In genomic region chr2:69012310-69013122, GRCh38 we compare ENCODE assay signal across 9 cellular contexts. TPM values are rescaled to one million over a fixed set of nuclear protein-coding genes. Genes with fewer than 3 reads are reported as not detected.
DNase-seq lines count a peak whose midpoint lies in the region; ATAC-seq and TF ChIP-seq lines count a peak whose summit lies in the region.
"Had no signal": no experiment of that assay in that cellular context is flagged by ENCODE, and none has a peak within 500 bp of the region (broad histone marks: within the 10 kb centered on the region; RNA-seq: fewer than 3 reads in every experiment).

No MANE protein-coding gene starts in this region.

- in situ Hi-C loops in transverse colon (cut with MboI; ENCODE audit: low pct_ligation_motif_present in 1 of 4, low pct_unique_long_range_greater_than_20kb in 1 of 4, low sequenced_read_pairs in 3 of 4): loop anchor here in 2 of 4 donors (10.0 kb wide), 1 partner anchor 292 kb away; no protein-coding TSS in a partner anchor

- TF ChIP-seq POLR2A in transverse colon (IDR thresholded peaks at IDR 0.05): no peak

- peaks cover 8% of the 10 kb centered on the region for H3K4me1 ChIP-seq in CD8-positive, alpha-beta memory T cell (ENCODE audit: insufficient read depth, low read length)
- no peaks in the 10 kb centered on the region for H3K4me1 ChIP-seq in HEK293 (ENCODE audit: control insufficient read depth, insufficient read depth, low read length)
- H3K4me1 ChIP-seq in NT2/D1 (ENCODE audit: insufficient read depth, insufficient read length): no peaks in the 10 kb centered on the region
- H3K4me1 ChIP-seq in foreskin keratinocyte: peaks cover 15% of the 10 kb centered on the region
- peaks cover 0 to 43% (median 14%) of the 10 kb centered on the region in 4 donors for H3K4me1 ChIP-seq in transverse colon

- H3K9me3 Mint-ChIP-seq in CD8-positive, alpha-beta memory T cell: no peaks in the 10 kb centered on the region
- no peaks in the 10 kb centered on the region for H3K9me3 Mint-ChIP-seq in nephron progenitor cell

- H3K9me3 ChIP-seq in CD8-positive, alpha-beta memory T cell (ENCODE audit: low read length): no peaks in the 10 kb centered on the region
- H3K9me3 ChIP-seq in HEK293 (ENCODE audit: control insufficient read depth, insufficient read depth, low read depth, low read length) (no peaks in the 10 kb centered on the region), NT2/D1 (ENCODE audit: insufficient read depth, low read length) (no peaks in the 10 kb centered on the region), transverse colon (no peaks in the 10 kb centered on the region)

- peak overlapping the region; percentile 77 to 86 (median 80) for H3K4me3 Mint-ChIP-seq in CD8-positive, alpha-beta memory T cell
- H3K4me3 Mint-ChIP-seq in nephron progenitor cell: peak overlapping the region; percentile 86

- H3K4me3 ChIP-seq in CD8-positive, alpha-beta memory T cell (ENCODE audit: low read length): peak overlapping the region; percentile 66
- peak overlapping the region; percentile 92 for H3K4me3 ChIP-seq in HEK293 (ENCODE audit: low read depth, low read length)
- H3K4me3 ChIP-seq in NT2/D1 (ENCODE audit: insufficient read length, low read depth): peak overlapping the region; percentile 87
- peak overlapping the region; percentile 44 to 80 (median 57) for H3K4me3 ChIP-seq in transverse colon

- peaks cover 13 to 19% (median 17%) of the 10 kb centered on the region in 3 donors for H3K4me1 Mint-ChIP-seq in CD8-positive, alpha-beta memory T cell
- H3K4me1 Mint-ChIP-seq in nephron progenitor cell: peaks cover 49% of the 10 kb centered on the region

- no peaks in the 10 kb centered on the region for H3K36me3 ChIP-seq in CD8-positive, alpha-beta memory T cell (ENCODE audit: insufficient read depth, low read length)
- H3K36me3 ChIP-seq in HEK293 (ENCODE audit: control insufficient read depth in 2 of 2, insufficient read depth in 1 of 2, low read length in 2 of 2): no peaks in the 10 kb centered on the region
- no peaks in the 10 kb centered on the region for H3K36me3 ChIP-seq in NT2/D1 (ENCODE audit: insufficient read depth, insufficient read length, low read length)
- H3K36me3 ChIP-seq in transverse colon: no peaks in the 10 kb centered on the region

- DNase-seq in CD8-positive, alpha-beta memory T cell: peak; percentile 11 to 54 (median 17)
- DNase-seq in NT2/D1 (ENCODE audit: low read depth, low spot score) (no peak), activated T-helper 1 cell treated with Interleukin-2 at 50 U/mL for 16 hours (ENCODE audit: low read depth) (peak; percentile 7), foreskin keratinocyte (no peak), nephron progenitor cell (peak; percentile 75), transverse colon (peak; percentile 53)

- peaks cover 29 to 52% of the 10 kb centered on the region in 2 donors for H3K27me3 Mint-ChIP-seq in CD8-positive, alpha-beta memory T cell
- peaks cover 4% of the 10 kb centered on the region for H3K27me3 Mint-ChIP-seq in nephron progenitor cell (ENCODE audit: low read depth, poor library complexity)

- no peak for TF ChIP-seq EP300 in transverse colon (IDR thresholded peaks at IDR 0.05; ENCODE audit: low read depth)

- POLR2A ChIA-PET in CD8-positive, alpha-beta memory T cell (lab: Charles Lee): no interaction called here
- POLR2A ChIA-PET in HEK293 (lab: Yijun Ruan, JAX): interaction anchor here (0.6 to 0.9 kb wide), 5 partner anchors 210 to 1447 kb away, joined by 3 to 9 read pairs (median 4); no protein-coding TSS in a partner anchor

- H3K9ac ChIP-seq in NT2/D1 (ENCODE audit: insufficient read length, low read depth): no peak overlapping the region

- H3K27me3 ChIP-seq in CD8-positive, alpha-beta memory T cell (ENCODE audit: insufficient read depth, low read length, poor library complexity, severe bottlenecking): peaks cover 20% of the 10 kb centered on the region
- H3K27me3 ChIP-seq in NT2/D1 (ENCODE audit: insufficient read depth, insufficient read length) (no peaks in the 10 kb centered on the region), foreskin keratinocyte (no peaks in the 10 kb centered on the region), transverse colon (peaks cover 45% of the 10 kb centered on the region)

- TF ChIP-seq CTCF in HEK293 (tag by site-specific recombination; IDR thresholded peaks at IDR 0.05) (peak; percentile 78), foreskin keratinocyte (conservative IDR thresholded peaks at IDR 0.05) (peak; percentile 82), nephron progenitor cell (IDR thresholded peaks at IDR 0.05) (peak; percentile 67), transverse colon (IDR thresholded peaks at IDR 0.05) (peak; percentile 66 to 83 (median 74))

- no peak overlapping the region for H3K27ac ChIP-seq in CD8-positive, alpha-beta memory T cell (ENCODE audit: low read depth, low read length)
- H3K27ac ChIP-seq in HEK293 (ENCODE audit: extremely low read depth, low read depth, low read length) (peak overlapping the region; percentile 70; the same call in 1 of the 2 replicates), foreskin keratinocyte (peak overlapping the region; percentile 53), transverse colon (peak overlapping the region; percentile 81 to 88 (median 86))

- no peaks in the 10 kb centered on the region for H3K36me3 Mint-ChIP-seq in CD8-positive, alpha-beta memory T cell
- peaks cover 8% of the 10 kb centered on the region for H3K36me3 Mint-ChIP-seq in nephron progenitor cell (ENCODE audit: low read depth)

- WGBS in transverse colon (ENCODE audit: low coverage in 1 of 2), 2 donors: 11 to 14% methylated on average over 11 to 27 of the region's 27 CpGs

- ATAC-seq in foreskin keratinocyte: peak; percentile 38
- no peak for ATAC-seq in GM21515 (IDR thresholded peaks at IDR 0.05; ENCODE audit: unreplicated experiment)

- intact Hi-C loops in transverse colon (cut with DNase I; ENCODE audit: low total_unique reads): loop anchor here (1.0 kb wide), 1 partner anchor 296 kb away; no protein-coding TSS in a partner anchor

- H3K27ac Mint-ChIP-seq in CD8-positive, alpha-beta memory T cell: peak overlapping the region in 1 of 8 donors; percentile 3
- H3K27ac Mint-ChIP-seq in nephron progenitor cell: peak overlapping the region; percentile 12

- CTCF ChIA-PET in CD8-positive, alpha-beta memory T cell (lab: Charles Lee): interaction anchor here (0.6 to 1.2 kb wide), 2 partner anchors 19 to 344 kb away, joined by 4 read pairs; no protein-coding TSS in a partner anchor
- CTCF ChIA-PET in HEK293 (lab: Yijun Ruan, JAX): interaction anchor here (0.6 to 3.1 kb wide), 25 partner anchors 8 to 1551 kb away, joined by 3 to 25 read pairs (median 3); no protein-coding TSS in a partner anchor

TF ChIP-seq in HEK293, 187 proteins besides CTCF, POLR2A, EP300 and RAD21 (continues in another document):
- TF ChIP-seq ZNF623 (tag by site-specific recombination; IDR thresholded peaks at IDR 0.05) (no peak), KLF8 (tag by site-specific recombination; IDR thresholded peaks at IDR 0.05) (no peak), ZNF341 (tag by site-specific recombination; IDR thresholded peaks at IDR 0.05; ENCODE audit: low read depth) (no peak), ZFP69B (tag by site-specific recombination; IDR thresholded peaks at IDR 0.05) (no peak), ZBTB8A (tag by site-specific recombination; IDR thresholded peaks at IDR 0.05) (no peak), ZNF18 (tag by site-specific recombination; IDR thresholded peaks at IDR 0.05) (no peak), ZNF23 (tag by site-specific recombination; IDR thresholded peaks at IDR 0.05; ENCODE audit: borderline replicate concordance) (no peak), ZNF292 (tag by site-specific recombination; IDR thresholded peaks at IDR 0.05; ENCODE audit: borderline replicate concordance, low read depth) (no peak), ZFP41 (tag by site-specific recombination; IDR thresholded peaks at IDR 0.05; ENCODE audit: borderline replicate concordance) (no peak), PRDM1 (tag by site-specific recombination; IDR thresholded peaks at IDR 0.05) (peak; percentile 79), SP7 (tag by site-specific recombination; IDR thresholded peaks at IDR 0.05) (no peak)

RNA-seq across cellular contexts. Expression of gene ANTXR1, which starts 0.5 kb away (rescaled TPM):
- total RNA-seq in CD8-positive, alpha-beta memory T cell: under 1 TPM; 0.22 to 0.27 TPM
- polyA plus RNA-seq in CD8-positive, alpha-beta memory T cell: not detected
- 30.3 and 31.0 TPM in 2 replicates for total RNA-seq in foreskin keratinocyte
- 12.3 and 14.0 TPM in 2 replicates for polyA plus RNA-seq in foreskin keratinocyte
- 100 to 1,000 TPM in 1 of 4 donors, 10 to 100 TPM in 1, 1 to 10 TPM in 2; 7.1 to 101 (median 15.8) TPM for total RNA-seq in transverse colon
- total RNA-seq: T-helper 2 cell treated with Interferon-gamma antibody and Interleukin-4, amounts not matched to agents 100 ng/mL and 5 ng/mL, for 36 hours had no signal

RNA-seq across cellular contexts. Expression of gene GKN1, which starts 38.1 kb away (rescaled TPM):
- total RNA-seq in CD8-positive, alpha-beta memory T cell: not detected
- not detected for polyA plus RNA-seq in CD8-positive, alpha-beta memory T cell
- total RNA-seq in foreskin keratinocyte (0.41 TPM in 1 of 2 replicates, not detected in the other), transverse colon (not detected)
- polyA plus RNA-seq in foreskin keratinocyte: 0.10 and 0.18 TPM in 2 replicates
- total RNA-seq: T-helper 2 cell treated with Interferon-gamma antibody and Interleukin-4, amounts not matched to agents 100 ng/mL and 5 ng/mL, for 36 hours had no signal

RNA-seq across cellular contexts. Expression of gene GKN2, which starts 59.8 kb away (rescaled TPM):
- not detected for total RNA-seq in CD8-positive, alpha-beta memory T cell
- polyA plus RNA-seq in CD8-positive, alpha-beta memory T cell: not detected
- not detected in 2 replicates for total RNA-seq in foreskin keratinocyte
- polyA plus RNA-seq in foreskin keratinocyte: not detected in 2 replicates
- total RNA-seq in transverse colon: not detected
- total RNA-seq: T-helper 2 cell treated with Interferon-gamma antibody and Interleukin-4, amounts not matched to agents 100 ng/mL and 5 ng/mL, for 36 hours had no signal

Comparison
In these comparisons a context has a peak if more than half of its experiments do, and no peak if none do; other contexts are left out.
1. DNase-seq: peak in CD8-positive, alpha-beta memory T cell (5 of 5), activated T-helper 1 cell treated with Interleukin-2 at 50 U/mL for 16 hours (single experiment), nephron progenitor cell (single experiment) and transverse colon (single experiment); none in NT2/D1 (single experiment) and foreskin keratinocyte (0 of 2).
2. RNA of gene ANTXR1, which starts 0.5 kb away (total RNA-seq): 30.3 to 31.0 TPM in foreskin keratinocyte and 7.1 to 101 TPM in transverse colon; 0.22 to 0.27 TPM in CD8-positive, alpha-beta memory T cell; every median in the first group is over 4 times any median in the second.
3. Peak in every context shown above with its lines, with median percentiles within 50 percentile points of each other: H3K4me3 ChIP-seq and CTCF ChIP-seq.